11 cellular contexts compared by ENCODE assay signal in genomic region chr5:115770466-115770865, GRCh38. TPM values are rescaled to one million over a fixed set of nuclear protein-coding genes. Genes with fewer than 3 reads are reported as not detected.
DNase-seq lines count a peak whose midpoint lies in the region; ATAC-seq, FAIRE-seq and TF ChIP-seq lines count a peak whose summit lies in the region.
"Had no signal": no experiment of that assay in that cellular context is flagged by ENCODE, and none has a peak within 500 bp of the region (broad histone marks: within the 10 kb centered on the region; RNA-seq: fewer than 3 reads in every experiment).

No MANE protein-coding gene starts in this region.

- TF ChIP-seq CTCF in astrocyte (IDR thresholded peaks at IDR 0.05; ENCODE audit: insufficient read depth, low read depth, low read length) (peak; percentile 8), nephron progenitor cell (IDR thresholded peaks at IDR 0.05) (peak; percentile 39)

- H3K27ac Mint-ChIP-seq in astrocyte (ENCODE audit: unreplicated experiment) (no peak overlapping the region), nephron progenitor cell (no peak overlapping the region)

- no peak overlapping the region for H3K4me2 ChIP-seq in astrocyte (ENCODE audit: low read length)

- no peaks in the 10 kb centered on the region for H3K4me1 ChIP-seq in astrocyte (ENCODE audit: insufficient read depth, low read length)

- H3K9ac ChIP-seq in astrocyte (ENCODE audit: low read length) = no peak overlapping the region

- H3K27ac ChIP-seq in astrocyte (ENCODE audit: low read depth, low read length) = no peak overlapping the region

- H3K36me3 Mint-ChIP-seq in astrocyte (ENCODE audit: low read depth, unreplicated experiment) (no peaks in the 10 kb centered on the region), nephron progenitor cell (ENCODE audit: low read depth) (no peaks in the 10 kb centered on the region)

- H3K27me3 ChIP-seq in astrocyte (ENCODE audit: insufficient read depth, low read length) = no peaks in the 10 kb centered on the region

- H3K9me3 ChIP-seq in astrocyte (ENCODE audit: insufficient read depth, low read depth, low read length) = no peaks in the 10 kb centered on the region

- no peak overlapping the region for H3K4me3 Mint-ChIP-seq in astrocyte (ENCODE audit: unreplicated experiment)
- no peak overlapping the region for H3K4me3 Mint-ChIP-seq in nephron progenitor cell

- ATAC-seq in HG03354 (IDR thresholded peaks at IDR 0.05; ENCODE audit: poor library complexity, severe bottlenecking, unreplicated experiment) (peak; percentile 52), HG03139 (IDR thresholded peaks at IDR 0.05; ENCODE audit: unreplicated experiment) (no peak)
- ATAC-seq: esophagus mucosa had no signal

- H3K79me2 ChIP-seq in astrocyte (ENCODE audit: insufficient read depth, low read length) = no peaks in the 10 kb centered on the region

- H3K4me1 Mint-ChIP-seq in astrocyte (ENCODE audit: low read depth, unreplicated experiment) (no peaks in the 10 kb centered on the region), nephron progenitor cell (peaks cover 11% of the 10 kb centered on the region)

- H2AFZ ChIP-seq in astrocyte (ENCODE audit: low read depth, low read length) = no peak overlapping the region

- FAIRE-seq in astrocyte (lab: Jason Lieb, UNC) = no peak

- H3K27me3 Mint-ChIP-seq in astrocyte (ENCODE audit: low read depth, unreplicated experiment) (no peaks in the 10 kb centered on the region), nephron progenitor cell (ENCODE audit: low read depth, poor library complexity) (peaks cover 3% of the 10 kb centered on the region)

- H3K36me3 ChIP-seq in astrocyte (ENCODE audit: insufficient read depth, low read length) = no peaks in the 10 kb centered on the region

- DNase-seq in NCI-H748 (lab: John Stamatoyannopoulos, UW; ENCODE audit: unreplicated experiment) (peak; percentile 34), NCI-H748 treated with DMSO at 0.1 percent for 48 hours (lab: John Stamatoyannopoulos, UW) (no peak), astrocyte (ENCODE audit: low read depth) (no peak), nephron progenitor cell (no peak), HPDE6-E6E7 (ENCODE audit: extremely low spot score) (no peak), DMS79 treated with DMSO at 0.1 percent for 48 hours (lab: John Stamatoyannopoulos, UW) (no peak)
- DNase-seq: activated gamma-delta T cell treated with Interleukin-2 at 50 U/mL for 16 hours, NCI-H1417 treated with DMSO at 0.1 percent for 48 hours had no signal

- no peak overlapping the region for H3K4me3 ChIP-seq in astrocyte (ENCODE audit: insufficient read depth, low read depth, low read length)

- no peaks in the 10 kb centered on the region for H3K9me3 Mint-ChIP-seq in astrocyte (ENCODE audit: unreplicated experiment)
- H3K9me3 Mint-ChIP-seq in nephron progenitor cell = no peaks in the 10 kb centered on the region

- no peaks in the 10 kb centered on the region for H4K20me1 ChIP-seq in astrocyte (ENCODE audit: insufficient read depth, low read length)

RNA-seq across cellular contexts. Expression of gene CDO1, which starts 46.0 kb away (rescaled TPM):
- total RNA-seq in astrocyte = 3.9 and 6.1 TPM in 2 replicates
